1 cellular context compared by ENCODE assay signal in genomic region chrX:72201836-72202536, GRCh38.
TF ChIP-seq lines count a peak whose summit lies in the region.

No MANE protein-coding gene starts in this region.

TF ChIP-seq in endothelial cell of umbilical vein, 7 proteins besides CTCF, POLR2A, EP300 and RAD21 (continued from another document):
- TF ChIP-seq JUN (IDR thresholded peaks at IDR 0.05; ENCODE audit: borderline replicate concordance, insufficient read depth, insufficient read length, low read depth) (peak; percentile 31), MYC (IDR thresholded peaks at IDR 0.05; ENCODE audit: low read depth, low read length) (no peak), GATA2 (IDR thresholded peaks at IDR 0.05; ENCODE audit: insufficient read depth, insufficient read length, low read depth, low read length) (no peak), POLR2AphosphoS5 (IDR thresholded peaks at IDR 0.05; ENCODE audit: insufficient read depth, low read depth, low read length) (no peak), MAX (IDR thresholded peaks at IDR 0.05; ENCODE audit: insufficient read depth, insufficient read length) (no peak), EZH2 (IDR thresholded peaks at IDR 0.05; ENCODE audit: borderline replicate concordance, low read depth, low read length, severe bottlenecking) (no peak)
